ENCODE assay signal across 8 cellular contexts in genomic region chr4:17324431-17324830, GRCh38.
DNase-seq lines count a peak whose midpoint lies in the region; ATAC-seq and TF ChIP-seq lines count a peak whose summit lies in the region.

No MANE protein-coding gene starts in this region.

- H3K4me3 ChIP-seq in colonic mucosa, result no peak overlapping the region

- ATAC-seq in WTC11 (peak; percentile 56), GM18511 (IDR thresholded peaks at IDR 0.05; ENCODE audit: unreplicated experiment) (no peak)

- H3K27ac ChIP-seq in colonic mucosa, result no peak overlapping the region

- H3K27me3 ChIP-seq in colonic mucosa, result no peaks in the 10 kb centered on the region

- H3K9me3 ChIP-seq in colonic mucosa, result no peaks in the 10 kb centered on the region

- H3K4me1 ChIP-seq in colonic mucosa, result no peaks in the 10 kb centered on the region

- no peaks in the 10 kb centered on the region; the same call in 1 of the 2 replicates for H3K27me3 Mint-ChIP-seq in WTC11 (ENCODE audit: low read depth)
- H3K27me3 Mint-ChIP-seq in stimulated activated naive CD8-positive, alpha-beta T cell treated with anti-CD3 and anti-CD28 coated beads, Interleukin-15, Interleukin-2, amounts not matched to agents 100 ng/mL and 50 ng/mL, for 24 hours, result no peaks in the 10 kb centered on the region

- H3K9me3 Mint-ChIP-seq in WTC11, result peaks cover 8% of the 10 kb centered on the region
- peaks cover 5% of the 10 kb centered on the region for H3K9me3 Mint-ChIP-seq in stimulated activated naive CD8-positive, alpha-beta T cell treated with anti-CD3 and anti-CD28 coated beads, Interleukin-15, Interleukin-2, amounts not matched to agents 100 ng/mL and 50 ng/mL, for 24 hours

- intact Hi-C loops in colonic mucosa (cut with DNase I), result loop anchor here (5.0 to 10.0 kb wide), 3 partner anchors 530 to 1032 kb away; no protein-coding TSS in a partner anchor

- H3K4me1 Mint-ChIP-seq in WTC11, result peaks cover 46% of the 10 kb centered on the region
- peaks cover 20% of the 10 kb centered on the region for H3K4me1 Mint-ChIP-seq in stimulated activated naive CD8-positive, alpha-beta T cell treated with anti-CD3 and anti-CD28 coated beads, Interleukin-15, Interleukin-2, amounts not matched to agents 100 ng/mL and 50 ng/mL, for 24 hours (ENCODE audit: low read depth)

- H3K27ac Mint-ChIP-seq in WTC11, result no peak overlapping the region
- H3K27ac Mint-ChIP-seq in stimulated activated naive CD8-positive, alpha-beta T cell treated with anti-CD3 and anti-CD28 coated beads, Interleukin-15, Interleukin-2, amounts not matched to agents 100 ng/mL and 50 ng/mL, for 24 hours, result peak overlapping the region; percentile 64

- TF ChIP-seq CTCF in WTC11 (IDR thresholded peaks at IDR 0.05), result peak; percentile 67
- peak; percentile 28 for TF ChIP-seq CTCF in colonic mucosa (IDR thresholded peaks at IDR 0.05)

- no peak overlapping the region for H3K4me3 Mint-ChIP-seq in WTC11
- peak overlapping the region; percentile 30 for H3K4me3 Mint-ChIP-seq in stimulated activated naive CD8-positive, alpha-beta T cell treated with anti-CD3 and anti-CD28 coated beads, Interleukin-15, Interleukin-2, amounts not matched to agents 100 ng/mL and 50 ng/mL, for 24 hours

- CTCF ChIA-PET in WTC11 (lab: Charles Lee), result interaction anchor here (0.6 to 2.3 kb wide), 17 partner anchors 9 to 1033 kb away, joined by 3 to 17 read pairs (median 4); no protein-coding TSS in a partner anchor

- in situ Hi-C loops in G401 (cut with HindIII; ENCODE audit: low sequenced_read_pairs) (no loop called here), KBM-7 (cut with MboI; ENCODE audit: low pct_unique_long_range_greater_than_20kb, low sequenced_read_pairs) (no loop called here)

- peak; percentile 8 for DNase-seq in G401 (ENCODE audit: low spot score)
- peak; percentile 52 for DNase-seq in KBM-7
- DNase-seq in WTC11 (ENCODE audit: low spot score), result peak; percentile 53
- DNase-seq in colonic mucosa, result peak; percentile 30
- DNase-seq in lung microvascular endothelial cell (ENCODE audit: low read depth in 2 of 2), result peak; percentile 76 to 89
- no peak for DNase-seq in NCI-H345 (lab: John Stamatoyannopoulos, UW)

- H3K36me3 ChIP-seq in colonic mucosa, result no peaks in the 10 kb centered on the region

- no peak overlapping the region for H3K9ac ChIP-seq in colonic mucosa (ENCODE audit: low read depth in 2 of 2, low read length in 2 of 2)

- H3K36me3 Mint-ChIP-seq in WTC11, result no peaks in the 10 kb centered on the region
- no peaks in the 10 kb centered on the region for H3K36me3 Mint-ChIP-seq in stimulated activated naive CD8-positive, alpha-beta T cell treated with anti-CD3 and anti-CD28 coated beads, Interleukin-15, Interleukin-2, amounts not matched to agents 100 ng/mL and 50 ng/mL, for 24 hours (ENCODE audit: low read depth)

- POLR2A ChIA-PET in WTC11 (lab: Charles Lee), result interaction anchor here (0.6 kb wide), 1 partner anchor 25 kb away, joined by 5 read pairs; no protein-coding TSS in a partner anchor

TF ChIP-seq in WTC11, 78 proteins besides CTCF, POLR2A, EP300 and RAD21:
- TF ChIP-seq SP1 (CRISPR knock-in tag; conservative IDR thresholded peaks at IDR 0.05) (no peak), ZNF512 (CRISPR knock-in tag; IDR thresholded peaks at IDR 0.05; ENCODE audit: borderline replicate concordance) (no peak), USF2 (CRISPR knock-in tag; IDR thresholded peaks at IDR 0.05) (peak; percentile 34)
